In the genomic region with DNA sequence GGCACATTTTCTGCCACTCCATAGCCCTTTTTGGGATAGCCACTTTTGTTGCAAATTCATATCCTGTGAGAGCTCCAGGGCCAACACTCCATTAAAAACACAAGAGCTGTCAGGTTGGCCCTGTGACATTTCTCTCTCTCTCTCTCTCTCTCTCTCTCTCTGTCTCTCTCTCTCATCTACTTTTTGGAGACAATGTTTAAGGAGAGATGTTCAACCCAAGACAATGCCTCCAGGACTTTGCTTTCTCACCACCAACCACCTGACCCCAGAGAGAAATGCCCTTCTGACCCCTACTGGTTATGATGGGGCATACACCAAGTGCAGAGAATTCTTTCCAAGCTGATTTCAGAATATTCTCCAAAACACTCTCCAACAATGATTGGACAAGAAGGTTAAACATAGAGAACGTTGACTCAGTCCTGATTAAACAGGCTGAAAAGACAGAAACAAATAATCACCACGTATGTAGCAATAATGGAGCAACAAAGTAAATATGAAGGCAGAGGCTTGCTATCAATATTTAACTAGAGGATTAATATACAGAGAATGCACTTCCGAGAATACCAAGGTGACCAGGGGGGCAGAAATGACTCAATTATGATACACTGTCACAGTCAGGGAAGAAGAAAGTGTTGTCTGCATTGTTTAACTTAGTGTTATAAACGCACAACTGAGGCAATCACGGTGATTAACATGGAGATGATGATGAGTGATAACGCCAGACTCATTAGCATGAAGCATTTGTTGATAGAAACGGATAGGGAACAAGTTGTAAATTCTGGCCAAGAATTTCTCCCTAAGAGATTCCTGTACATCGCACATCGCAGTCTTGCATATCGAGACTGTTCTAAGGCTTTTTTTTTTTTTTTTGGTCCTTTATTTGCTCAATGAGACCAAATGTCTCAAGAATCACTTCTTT, we compare ENCODE assay signal across 8 cellular contexts.
DNase-seq lines count a peak whose midpoint lies in the region; ATAC-seq and TF ChIP-seq lines count a peak whose summit lies in the region.

No MANE protein-coding gene starts in this region.

- ATAC-seq in GM21786 (IDR thresholded peaks at IDR 0.05; ENCODE audit: unreplicated experiment), result peak; percentile 63

- peak; percentile 67 for TF ChIP-seq CTCF in WI38 (IDR thresholded peaks at IDR 0.05; ENCODE audit: low read depth, low read length)

- peak; percentile 39 for DNase-seq in activated naive CD4-positive, alpha-beta T cell treated with Interleukin-2 at 50 U/mL for 16 hours
- DNase-seq in activated naive CD4-positive, alpha-beta T cell (lab: John Stamatoyannopoulos, UW), result no peak
- peak; percentile 56 for DNase-seq in Jurkat, Clone E6-1 (ENCODE audit: low read depth, low spot score)
- peak; percentile 89 for DNase-seq in glomerular visceral epithelial cell (ENCODE audit: extremely low spot score)
- DNase-seq in stromal cell of bone marrow (ENCODE audit: low read depth), result peak; percentile 62
- no peak for DNase-seq in NK-92 treated with Interleukin-12 subunit alpha and Interleukin-12 subunit beta, amount 100 ng/mL, for 24 hours (lab: John Stamatoyannopoulos, UW)

- H3K4me3 ChIP-seq in Jurkat, Clone E6-1 (ENCODE audit: low read length), result no peak overlapping the region
- no peak overlapping the region for H3K4me3 ChIP-seq in WI38 (ENCODE audit: low read depth, low read length)

Comparison
In these comparisons a context has a peak if more than half of its experiments do, and no peak if none do; other contexts are left out.
1. DNase-seq: peak in activated naive CD4-positive, alpha-beta T cell treated with Interleukin-2 at 50 U/mL for 16 hours (single experiment), Jurkat, Clone E6-1 (single experiment), glomerular visceral epithelial cell (single experiment) and stromal cell of bone marrow (single experiment); none in activated naive CD4-positive, alpha-beta T cell (0 of 4) and NK-92 treated with Interleukin-12 subunit alpha and Interleukin-12 subunit beta, amount 100 ng/mL, for 24 hours (single experiment).